Comparison of ENCODE assay signal across 1 cellular context in genomic region chr22:19656541-19657251, GRCh38.
TF ChIP-seq lines count a peak whose summit lies in the region.

No MANE protein-coding gene starts in this region.

TF ChIP-seq in H1, 55 proteins besides CTCF, POLR2A, EP300 and RAD21:
- TF ChIP-seq USF2 (IDR thresholded peaks at IDR 0.05; ENCODE audit: low read length): no peak
- TF ChIP-seq TEAD4 (IDR thresholded peaks at IDR 0.05; ENCODE audit: low read depth, low read length): no peak
- no peak for TF ChIP-seq TCF12 (IDR thresholded peaks at IDR 0.05; ENCODE audit: low read depth, low read length)
- no peak for TF ChIP-seq SIRT6 (IDR thresholded peaks at IDR 0.05; ENCODE audit: low read length)
- no peak for TF ChIP-seq SP1 (IDR thresholded peaks at IDR 0.05; ENCODE audit: low read depth, low read length)
- no peak for TF ChIP-seq KDM5A (IDR thresholded peaks at IDR 0.05; ENCODE audit: low read length)
- no peak for TF ChIP-seq CREB1 (IDR thresholded peaks at IDR 0.05)
- TF ChIP-seq RFX5 (IDR thresholded peaks at IDR 0.05; ENCODE audit: borderline replicate concordance, low read depth, low read length): no peak
- TF ChIP-seq GTF2F1 (IDR thresholded peaks at IDR 0.05; ENCODE audit: borderline replicate concordance, low read depth, low read length): no peak
- no peak for TF ChIP-seq TBP (IDR thresholded peaks at IDR 0.05; ENCODE audit: low read depth, low read length)
- no peak for TF ChIP-seq SAP30 (IDR thresholded peaks at IDR 0.05; ENCODE audit: insufficient read depth, insufficient replicate concordance, low read length)
- TF ChIP-seq CBX8 (IDR thresholded peaks at IDR 0.05; ENCODE audit: borderline replicate concordance, low read depth, low read length): no peak
- no peak for TF ChIP-seq ASH2L (IDR thresholded peaks at IDR 0.05; ENCODE audit: low read length)
- no peak for TF ChIP-seq MAFK (IDR thresholded peaks at IDR 0.05; ENCODE audit: low read depth, low read length)
TF ChIP-seq in H1: peak in this region for 0.
